22 cellular contexts compared by ENCODE assay signal in genomic region chr2:102111823-102112222, GRCh38. TPM values are rescaled to one million over a fixed set of nuclear protein-coding genes. Genes with fewer than 3 reads are reported as not detected.
DNase-seq lines count a peak whose midpoint lies in the region; ATAC-seq and TF ChIP-seq lines count a peak whose summit lies in the region.
"Had no signal": no experiment of that assay in that cellular context is flagged by ENCODE, and none has a peak within 500 bp of the region (broad histone marks: within the 10 kb centered on the region; RNA-seq: fewer than 3 reads in every experiment).

No MANE protein-coding gene starts in this region.

- H3K4me3 ChIP-seq in astrocyte of the spinal cord (ENCODE audit: low read depth, low read length) (no peak overlapping the region), skeletal muscle tissue (ENCODE audit: low read length in 3 of 3) (no peak overlapping the region)
- H3K4me3 ChIP-seq: Peyer's patch, tibial artery had no signal

- H3K27me3 Mint-ChIP-seq in activated T-cell treated with anti-CD3 and anti-CD28 coated beads, Interleukin-2, amount 50 U/mL, for 72 hours (ENCODE audit: low read depth) = peaks cover 17% of the 10 kb centered on the region

- TF ChIP-seq CTCF in astrocyte of the spinal cord (IDR thresholded peaks at IDR 0.05; ENCODE audit: low read depth, low read length) = no peak

- peaks cover 32 to 53% (median 37%) of the 10 kb centered on the region in 3 donors for H3K4me1 ChIP-seq in skeletal muscle tissue (ENCODE audit: control insufficient read depth in 3 of 3, insufficient read depth in 3 of 3, low read length in 3 of 3)
- H3K4me1 ChIP-seq: Peyer's patch had no signal

- peak overlapping the region in 1 of 2 donors; percentile 27 for H3K4me3 Mint-ChIP-seq in activated T-cell treated with anti-CD3 and anti-CD28 coated beads, Interleukin-2, amount 50 U/mL, for 72 hours
- H3K4me3 Mint-ChIP-seq: neural crest cell; stimulated activated memory B cell treated with anti-CD40 and anti-IgM and Interleukin-4, amounts not matched to agents 10 μg/mL and 1 μg/mL and 100 μg/mL, for 72 hours had no signal

- H3K27me3 ChIP-seq in skeletal muscle tissue (ENCODE audit: control insufficient read depth in 3 of 3, insufficient read depth in 3 of 3, low read length in 3 of 3) = no peaks in the 10 kb centered on the region
- H3K27me3 ChIP-seq: brain microvascular endothelial cell, Peyer's patch, tibial artery had no signal

- H3K9me3 Mint-ChIP-seq in activated T-cell treated with anti-CD3 and anti-CD28 coated beads, Interleukin-2, amount 50 U/mL, for 72 hours = peaks cover 3% of the 10 kb centered on the region in 2 donors

- ATAC-seq in activated T-cell treated with anti-CD3 and anti-CD28 coated beads, Interleukin-2, amount 50 U/mL, for 72 hours (replicated peaks in 1 of 2) = no peak

- peak overlapping the region; percentile 0 for H3K27ac Mint-ChIP-seq in activated T-cell treated with anti-CD3 and anti-CD28 coated beads, Interleukin-2, amount 50 U/mL, for 72 hours
- H3K27ac Mint-ChIP-seq: stimulated activated memory B cell treated with anti-CD40 and anti-IgM and Interleukin-4, amounts not matched to agents 10 μg/mL and 1 μg/mL and 100 μg/mL, for 72 hours had no signal

- H3K36me3 ChIP-seq in skeletal muscle tissue (ENCODE audit: control insufficient read depth in 3 of 3, insufficient read depth in 3 of 3, low read length in 3 of 3) = no peaks in the 10 kb centered on the region
- H3K36me3 ChIP-seq: brain microvascular endothelial cell, Peyer's patch, tibial artery had no signal

- peaks cover 7 to 14% of the 10 kb centered on the region in 2 donors for H3K36me3 Mint-ChIP-seq in activated T-cell treated with anti-CD3 and anti-CD28 coated beads, Interleukin-2, amount 50 U/mL, for 72 hours (ENCODE audit: insufficient read depth in 2 of 2)
- H3K36me3 Mint-ChIP-seq: CD4-positive, alpha-beta memory T cell; stimulated activated memory B cell treated with anti-CD40 and anti-IgM and Interleukin-4, amounts not matched to agents 10 μg/mL and 1 μg/mL and 100 μg/mL, for 72 hours had no signal

- in situ Hi-C loops in astrocyte of the spinal cord (cut with HindIII; ENCODE audit: low sequenced_read_pairs) = no loop called here

- no peak for DNase-seq in activated T-cell treated with anti-CD3 and anti-CD28 coated beads, Interleukin-2, amount 50 U/mL, for 72 hours
- DNase-seq in activated T-cell treated with anti-CD3 and anti-CD28 coated beads for 4 hours (no peak), astrocyte of the spinal cord (ENCODE audit: low read depth, low spot score) (peak; percentile 41), kidney tubule cell (ENCODE audit: low spot score) (peak; percentile 44), anterior cingulate cortex (lab: John Stamatoyannopoulos, UW) (no peak), SHP77 (lab: John Stamatoyannopoulos, UW) (no peak), DMS114 treated with DMSO at 0.1 percent for 48 hours (lab: John Stamatoyannopoulos, UW; ENCODE audit: unreplicated experiment) (no peak)
- DNase-seq: activated CD4-positive, alpha-beta T cell treated with anti-CD3 and anti-CD28 coated beads for 1 hour; activated naive CD4-positive, alpha-beta T cell; brain microvascular endothelial cell; CD4-positive, alpha-beta memory T cell; DND-41; glutamatergic neuron; GOT3; NCI-H82; Peyer's patch; retina; SK-N-SH; tibial artery had no signal

- no peaks in the 10 kb centered on the region for H3K9me3 ChIP-seq in skeletal muscle tissue (ENCODE audit: control insufficient read depth in 3 of 3, low read length in 3 of 3)
- H3K9me3 ChIP-seq: Peyer's patch, SK-N-SH, tibial artery had no signal

- H3K9ac ChIP-seq in skeletal muscle tissue (ENCODE audit: low read depth in 1 of 3, low read length in 3 of 3) = no peak overlapping the region
- H3K9ac ChIP-seq: SK-N-SH had no signal

- H3K27ac ChIP-seq in skeletal muscle tissue (ENCODE audit: low read depth, low read length) = peak overlapping the region; percentile 80
- H3K27ac ChIP-seq: brain microvascular endothelial cell, tibial artery had no signal

- peaks cover 79% of the 10 kb centered on the region for H3K4me1 Mint-ChIP-seq in activated T-cell treated with anti-CD3 and anti-CD28 coated beads, Interleukin-2, amount 50 U/mL, for 72 hours (ENCODE audit: low read depth)

RNA-seq across cellular contexts. Expression of gene IL1R1, which starts 30.7 kb away (rescaled TPM):
- total RNA-seq in activated T-cell treated with anti-CD3 and anti-CD28 coated beads, Interleukin-2, amount 50 U/mL, for 72 hours = 10 to 100 TPM; 14.3 to 14.5 TPM
- 6.3 TPM for total RNA-seq in skeletal muscle tissue

Comparison
In these comparisons a context has a peak if more than half of its experiments do, and no peak if none do; other contexts are left out.
1. DNase-seq: peak in astrocyte of the spinal cord (single experiment) and kidney tubule cell (single experiment); none in activated T-cell treated with anti-CD3 and anti-CD28 coated beads, Interleukin-2, amount 50 U/mL, for 72 hours (0 of 2), activated T-cell treated with anti-CD3 and anti-CD28 coated beads for 4 hours (single experiment), anterior cingulate cortex (0 of 58), SHP77 (0 of 2) and DMS114 treated with DMSO at 0.1 percent for 48 hours (single experiment).